Comparison of ENCODE assay signal across 8 cellular contexts in genomic region chr6:129621252-129621651, GRCh38.
DNase-seq lines count a peak whose midpoint lies in the region; ATAC-seq and TF ChIP-seq lines count a peak whose summit lies in the region.

No MANE protein-coding gene starts in this region.

- no peak overlapping the region for H3K27ac Mint-ChIP-seq in CD14-positive monocyte
- H3K27ac Mint-ChIP-seq in HFFc6, result no peak overlapping the region

- peaks cover 4% of the 10 kb centered on the region for H3K4me1 Mint-ChIP-seq in CD14-positive monocyte
- H3K4me1 Mint-ChIP-seq in HFFc6 (ENCODE audit: low read depth), result peaks cover 42% of the 10 kb centered on the region

- intact Hi-C loops in CD14-positive monocyte (cut with micrococcal nuclease), result no loop called here
- intact Hi-C loops in prostate gland (cut with DNase I), result no loop called here

- no peak for ATAC-seq in HG02678 (IDR thresholded peaks at IDR 0.05; ENCODE audit: unreplicated experiment)
- ATAC-seq in HG03159 (IDR thresholded peaks at IDR 0.05; ENCODE audit: unreplicated experiment), result no peak

- H3K27ac ChIP-seq in liver (ENCODE audit: low read depth in 1 of 2, low read length in 2 of 2) (no peak overlapping the region), prostate gland (no peak overlapping the region)

- H3K27me3 ChIP-seq in liver (ENCODE audit: control insufficient read depth in 4 of 4, insufficient read depth in 4 of 4, low read length in 3 of 4), result no peaks in the 10 kb centered on the region
- H3K27me3 ChIP-seq in prostate gland (replicated peaks; ENCODE audit: insufficient read depth), result no peaks in the 10 kb centered on the region

- H3K36me3 ChIP-seq in liver (ENCODE audit: control insufficient read depth in 4 of 4, insufficient read depth in 3 of 4, low read depth in 1 of 4, low read length in 3 of 4) (no peaks in the 10 kb centered on the region), prostate gland (no peaks in the 10 kb centered on the region)

- H3K9me3 ChIP-seq in liver (ENCODE audit: control insufficient read depth in 4 of 4, low read length in 3 of 4) (no peaks in the 10 kb centered on the region), prostate gland (no peaks in the 10 kb centered on the region)

- H3K4me1 ChIP-seq in liver (ENCODE audit: control insufficient read depth in 4 of 4, insufficient read depth in 4 of 4, low read length in 3 of 4) (no peaks in the 10 kb centered on the region), prostate gland (replicated peaks) (no peaks in the 10 kb centered on the region)

- H3K36me3 Mint-ChIP-seq in CD14-positive monocyte, result peaks cover 14 to 22% of the 10 kb centered on the region in 2 donors
- H3K36me3 Mint-ChIP-seq in HFFc6 (ENCODE audit: low read depth), result peaks cover 39% of the 10 kb centered on the region

- 92% methylated on average over 4 of the region's 4 CpGs for WGBS in liver
- WGBS in prostate gland, result 91% methylated on average over 4 of the region's 4 CpGs

- H3K9me3 Mint-ChIP-seq in CD14-positive monocyte (no peaks in the 10 kb centered on the region), HFFc6 (peaks cover 8% of the 10 kb centered on the region)

- H3K27me3 Mint-ChIP-seq in CD14-positive monocyte (ENCODE audit: low read depth in 3 of 3) (peaks cover 0 to 1% (median 0%) of the 10 kb centered on the region in 3 donors), HFFc6 (ENCODE audit: insufficient read depth) (peaks cover 6% of the 10 kb centered on the region)

- H3K4me3 Mint-ChIP-seq in CD14-positive monocyte (no peak overlapping the region), HFFc6 (no peak overlapping the region)

- no peak overlapping the region for H3K9ac ChIP-seq in liver (ENCODE audit: low read depth in 1 of 2, low read length in 2 of 2)

- H3K4me3 ChIP-seq in liver (ENCODE audit: low read depth in 1 of 3, low read length in 3 of 3) (no peak overlapping the region), prostate gland (no peak overlapping the region)

- TF ChIP-seq RAD21 in liver (IDR thresholded peaks at IDR 0.05), result peak; percentile 63 to 80

- TF ChIP-seq CTCF in CD14-positive monocyte (IDR thresholded peaks at IDR 0.05), result peak; percentile 50
- TF ChIP-seq CTCF in HFFc6 (IDR thresholded peaks at IDR 0.05), result peak; percentile 76
- peak; percentile 41 for TF ChIP-seq CTCF in liver (IDR thresholded peaks at IDR 0.05; ENCODE audit: low read depth, low read length, missing input control)
- peak in 2 of 4 experiments; percentile 8 to 9 for TF ChIP-seq CTCF in prostate gland (IDR thresholded peaks at IDR 0.05)

- TF ChIP-seq POLR2A in prostate gland (IDR thresholded peaks at IDR 0.05), result no peak

- no peak for DNase-seq in CD14-positive monocyte (ENCODE audit: low spot score)
- no peak for DNase-seq in HFFc6
- peak; percentile 18 for DNase-seq in activated T-cell treated with anti-CD3 and anti-CD28 coated beads for 48 hours (ENCODE audit: low read depth)
- DNase-seq in occipital lobe (lab: John Stamatoyannopoulos, UW), result no peak
- DNase-seq in prostate gland (ENCODE audit: low spot score), result no peak

TF ChIP-seq in liver, 16 proteins besides CTCF, POLR2A, EP300 and RAD21:
- TF ChIP-seq RXRA (IDR thresholded peaks at IDR 0.05), result no peak
- TF ChIP-seq HNF4A (conservative IDR thresholded peaks at IDR 0.05), result no peak
- TF ChIP-seq NR2F2 (IDR thresholded peaks at IDR 0.05), result no peak
- no peak for TF ChIP-seq ATF3 (IDR thresholded peaks at IDR 0.05)
- no peak for TF ChIP-seq FOXA1 (IDR thresholded peaks at IDR 0.05)
- no peak for TF ChIP-seq FOXA2 (IDR thresholded peaks at IDR 0.05)
- TF ChIP-seq ZBTB33 (IDR thresholded peaks at IDR 0.05), result no peak
